ENCODE assay signal across 8 cellular contexts in the genomic region with DNA sequence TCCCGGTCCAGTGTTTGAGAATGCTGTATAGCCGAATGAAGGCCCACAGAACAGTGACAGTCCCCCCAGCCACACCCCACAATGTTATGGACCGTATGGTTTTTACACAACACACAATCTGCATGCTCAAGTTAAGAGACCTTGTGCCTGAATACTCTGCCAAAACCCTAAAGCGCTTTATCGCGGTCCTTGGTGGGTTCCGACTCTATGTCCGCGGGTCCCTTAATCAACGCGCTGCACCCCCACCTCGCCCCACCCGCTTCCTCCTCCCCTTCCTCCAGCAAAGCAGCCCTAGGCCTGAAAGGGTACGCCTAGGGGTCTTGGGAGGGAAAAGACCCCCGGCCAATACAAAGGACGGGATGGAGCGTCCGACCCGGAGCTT.
DNase-seq lines count a peak whose midpoint lies in the region; ATAC-seq and TF ChIP-seq lines count a peak whose summit lies in the region.

No MANE protein-coding gene starts in this region.

- no peaks in the 10 kb centered on the region for H3K9me2 ChIP-seq in SU-DHL-6 (replicated peaks; ENCODE audit: insufficient read depth, low read length)

- peak overlapping the region; percentile 87 for H3K4me2 ChIP-seq in SU-DHL-6 (ENCODE audit: low read depth, low read length, poor library complexity, severe bottlenecking)

- H3K4me3 ChIP-seq in SU-DHL-6 (ENCODE audit: insufficient read depth, low read length, poor library complexity, severe bottlenecking) (peak overlapping the region; percentile 78), brain microvascular endothelial cell (ENCODE audit: low read depth, low read length) (peak overlapping the region; percentile 96)

- no peak for TF ChIP-seq CTCF in SU-DHL-6 (IDR thresholded peaks at IDR 0.05; ENCODE audit: insufficient read depth, low read length, poor library complexity, severe bottlenecking)
- TF ChIP-seq CTCF in brain microvascular endothelial cell (IDR thresholded peaks at IDR 0.05; ENCODE audit: low read depth, low read length, missing control alignments) = no peak

- no peaks in the 10 kb centered on the region for H3K9me3 ChIP-seq in SU-DHL-6 (ENCODE audit: insufficient read depth, low read length)

- peaks cover 39% of the 10 kb centered on the region for H3K36me3 ChIP-seq in SU-DHL-6 (ENCODE audit: low read length)
- peaks cover 29% of the 10 kb centered on the region for H3K36me3 ChIP-seq in brain microvascular endothelial cell (replicated peaks)

- in situ Hi-C loops in brain microvascular endothelial cell (cut with HindIII; ENCODE audit: low pct_ligation_motif_present, low sequenced_read_pairs) = no loop called here

- H3K27me3 ChIP-seq in SU-DHL-6 (ENCODE audit: low read length) (no peaks in the 10 kb centered on the region), brain microvascular endothelial cell (replicated peaks) (no peaks in the 10 kb centered on the region), layer of hippocampus (ENCODE audit: control insufficient read depth, insufficient read depth, low read length) (no peaks in the 10 kb centered on the region)

- no peak overlapping the region for H2AFZ ChIP-seq in SU-DHL-6 (ENCODE audit: low read depth, low read length, severe bottlenecking)

- peak; percentile 7 for ATAC-seq in HG03025 (IDR thresholded peaks at IDR 0.05; ENCODE audit: low FRiP score, unreplicated experiment)

- peaks cover 12% of the 10 kb centered on the region for H4K20me1 ChIP-seq in SU-DHL-6 (ENCODE audit: low read depth, low read length)

- peak overlapping the region; percentile 68 for H3K9ac ChIP-seq in SU-DHL-6 (ENCODE audit: low read length)

- H3K27ac ChIP-seq in SU-DHL-6 (ENCODE audit: low read depth, low read length) = no peak overlapping the region
- peak overlapping the region; percentile 75 for H3K27ac ChIP-seq in brain microvascular endothelial cell
- H3K27ac ChIP-seq in layer of hippocampus (ENCODE audit: low read depth, low read length) = peak overlapping the region; percentile 25

- peaks cover 42% of the 10 kb centered on the region for H3K79me2 ChIP-seq in SU-DHL-6 (ENCODE audit: insufficient read depth, low read length)

- DNase-seq in NCI-H1417 (lab: John Stamatoyannopoulos, UW) (peak in 2 of 3 experiments; percentile 58 to 64), NCI-H1417 treated with DMSO at 0.1 percent for 48 hours (lab: John Stamatoyannopoulos, UW) (no peak), brain microvascular endothelial cell (no peak), NCI-H1105 (lab: John Stamatoyannopoulos, UW) (no peak)
- DNase-seq in stimulated activated CD4-positive, alpha-beta T cell treated with anti-CD3 and anti-CD28 coated beads, Interleukin-4, amount 100 ng/mL, for 24 hours = peak; percentile 42

- H3F3A ChIP-seq in SU-DHL-6 (ENCODE audit: insufficient read depth) = peaks cover 39% of the 10 kb centered on the region

Comparison
In these comparisons a context has a peak if more than half of its experiments do, and no peak if none do; other contexts are left out.
1. DNase-seq: peak in NCI-H1417 (2 of 3) and stimulated activated CD4-positive, alpha-beta T cell treated with anti-CD3 and anti-CD28 coated beads, Interleukin-4, amount 100 ng/mL, for 24 hours (single experiment); none in NCI-H1417 treated with DMSO at 0.1 percent for 48 hours (single experiment), brain microvascular endothelial cell (single experiment) and NCI-H1105 (single experiment).